3 cellular contexts compared by ENCODE assay signal in genomic region chrX:69287025-69287540, GRCh38.
TF ChIP-seq lines count a peak whose summit lies in the region.

No MANE protein-coding gene starts in this region.

TF ChIP-seq in A549, 52 proteins besides CTCF, POLR2A, EP300 and RAD21:
- TF ChIP-seq ATOH8 (CRISPR knock-in tag; IDR thresholded peaks at IDR 0.05; ENCODE audit: low read depth) (no peak), MAFK (IDR thresholded peaks at IDR 0.05; ENCODE audit: partially characterized antibody) (peak; percentile 93)

TF ChIP-seq in HEK293, 187 proteins besides CTCF, POLR2A, EP300 and RAD21:
- TF ChIP-seq ZNF791 (tag by site-specific recombination; IDR thresholded peaks at IDR 0.05) (no peak), ZNF155 (tag by site-specific recombination; IDR thresholded peaks at IDR 0.05) (no peak), ZNF423 (tag by site-specific recombination; IDR thresholded peaks at IDR 0.05) (0 out of 2 replicates have a peak, but pooled peaks have one; percentile 17), ZNF16 (tag by site-specific recombination; IDR thresholded peaks at IDR 0.05; ENCODE audit: low read depth) (no peak), ZNF266 (tag by site-specific recombination; IDR thresholded peaks at IDR 0.05; ENCODE audit: low read depth) (no peak), ZNF701 (tag by site-specific recombination; IDR thresholded peaks at IDR 0.05) (no peak), GLIS1 (tag by site-specific recombination; IDR thresholded peaks at IDR 0.05) (peak; percentile 76), ZNF610 (tag by site-specific recombination; IDR thresholded peaks at IDR 0.05; ENCODE audit: borderline replicate concordance) (no peak), MYNN (tag by site-specific recombination; IDR thresholded peaks at IDR 0.05; ENCODE audit: borderline replicate concordance) (no peak), ZNF174 (tag by site-specific recombination; IDR thresholded peaks at IDR 0.05) (no peak), ZNF561 (tag by site-specific recombination; IDR thresholded peaks at IDR 0.05; ENCODE audit: borderline replicate concordance) (no peak)
TF ChIP-seq in HEK293: peak in this region for 2.

TF ChIP-seq in H1, 55 proteins besides CTCF, POLR2A, EP300 and RAD21:
- peak; percentile 86 for TF ChIP-seq MAFK (IDR thresholded peaks at IDR 0.05; ENCODE audit: low read depth, low read length)
- no peak for TF ChIP-seq ATF3 (IDR thresholded peaks at IDR 0.05; ENCODE audit: insufficient read depth, low read depth, low read length)
